ENCODE assay signal across 8 cellular contexts in genomic region chr7:47482013-47482761, GRCh38.
A peak's percentile ranks its signal among the peaks of the same experiment; 100 is the strongest.
DNase-seq lines count a peak whose midpoint lies in the region; ATAC-seq and TF ChIP-seq lines count a peak whose summit lies in the region.

No MANE protein-coding gene starts in this region.

- H3K27ac ChIP-seq in brain microvascular endothelial cell (peak overlapping the region; percentile 100), muscle layer of duodenum (ENCODE audit: low read length) (peak overlapping the region; percentile 55)

- no peaks in the 10 kb centered on the region for H3K9me3 ChIP-seq in muscle layer of duodenum (ENCODE audit: control insufficient read depth in 1 of 2, low read length in 2 of 2)

- ATAC-seq in GM21526 (IDR thresholded peaks at IDR 0.05; ENCODE audit: low FRiP score, unreplicated experiment) (no peak), HG03439 (IDR thresholded peaks at IDR 0.05; ENCODE audit: unreplicated experiment) (no peak)

- no peaks in the 10 kb centered on the region for H3K27me3 ChIP-seq in brain microvascular endothelial cell (replicated peaks)
- no peaks in the 10 kb centered on the region for H3K27me3 ChIP-seq in muscle layer of duodenum (ENCODE audit: low read depth, low read length)

- no peaks in the 10 kb centered on the region for H3K36me3 ChIP-seq in brain microvascular endothelial cell (replicated peaks)
- no peaks in the 10 kb centered on the region for H3K36me3 ChIP-seq in muscle layer of duodenum (ENCODE audit: control insufficient read depth in 1 of 2, insufficient read depth in 2 of 2, low read length in 2 of 2)

- H3K4me1 ChIP-seq in muscle layer of duodenum (ENCODE audit: control insufficient read depth in 1 of 2, insufficient read depth in 2 of 2, low read length in 2 of 2), result peaks cover 34 to 38% of the 10 kb centered on the region in 2 donors

- peak; percentile 76 for DNase-seq in GM04504 (ENCODE audit: low read depth)
- DNase-seq in LoVo (ENCODE audit: low spot score), result peak; percentile 73
- peak; percentile 96 for DNase-seq in brain microvascular endothelial cell
- no peak for DNase-seq in NCI-H510A treated with DMSO at 0.1 percent for 48 hours (lab: John Stamatoyannopoulos, UW)
- no peak for DNase-seq in DMS 273 (lab: John Stamatoyannopoulos, UW; ENCODE audit: unreplicated experiment)

- H3K4me3 ChIP-seq in brain microvascular endothelial cell (ENCODE audit: low read depth, low read length), result no peak overlapping the region
- H3K4me3 ChIP-seq in muscle layer of duodenum (ENCODE audit: low read depth in 1 of 2, low read length in 2 of 2), result no peak overlapping the region

- no peak for TF ChIP-seq CTCF in brain microvascular endothelial cell (IDR thresholded peaks at IDR 0.05; ENCODE audit: low read depth, low read length, missing control alignments)

- in situ Hi-C loops in brain microvascular endothelial cell (cut with HindIII; ENCODE audit: low pct_ligation_motif_present, low sequenced_read_pairs), result no loop called here

Comparison
In these comparisons a context has a peak if more than half of its experiments do, and no peak if none do; other contexts are left out.
1. DNase-seq: peak in GM04504 (single experiment), LoVo (single experiment) and brain microvascular endothelial cell (single experiment); none in NCI-H510A treated with DMSO at 0.1 percent for 48 hours (single experiment) and DMS 273 (single experiment).